28 cellular contexts compared by ENCODE assay signal in the genomic region with DNA sequence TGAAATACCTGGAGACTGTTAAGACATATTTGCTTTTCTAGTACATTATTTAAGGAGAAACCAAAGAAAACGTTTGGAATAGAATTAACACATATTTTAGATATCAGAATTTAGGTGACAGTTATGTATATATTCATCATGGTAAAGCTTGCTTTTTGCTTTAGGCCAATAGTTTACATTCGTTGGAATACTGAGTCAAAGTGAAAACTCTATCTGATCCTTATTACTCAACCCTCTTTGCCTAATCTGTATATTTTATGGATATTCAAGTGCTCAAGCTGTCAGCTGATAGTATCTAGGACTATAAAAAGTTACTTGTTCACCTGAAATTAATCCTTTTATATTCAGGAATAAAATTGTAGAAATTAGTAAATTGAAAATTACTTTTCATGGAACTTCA.
"Had no signal": no experiment of that assay in that cellular context is flagged by ENCODE, and none has a peak within 500 bp of the region (broad histone marks: within the 10 kb centered on the region; RNA-seq: fewer than 3 reads in every experiment).

No MANE protein-coding gene starts in this region.

- DNase-seq: colonic mucosa; cortex of kidney; dermis blood vessel endothelial cell; dorsolateral prefrontal cortex; effector CD4-positive, alpha-beta T cell; effector CD8-positive, alpha-beta T cell; effector memory CD4-positive, alpha-beta T cell; effector memory CD8-positive, alpha-beta T cell; erythroblast; esophagus squamous epithelium; foreskin fibroblast; foreskin keratinocyte; foreskin melanocyte; gastrocnemius medialis; glutamatergic neuron; head of caudate nucleus; heart left ventricle; heart right ventricle had no signal

- ATAC-seq: effector memory CD8-positive, alpha-beta T cell; esophagus mucosa; foreskin keratinocyte; gastrocnemius medialis; gastroesophageal sphincter; heart left ventricle; heart right ventricle had no signal

- H3K36me3 ChIP-seq: colonic mucosa had no signal

- H2AFZ ChIP-seq: hepatocyte had no signal

- H3K27me3 Mint-ChIP-seq: dendritic cell treated with granulocyte-macrophage colony-stimulating factor and Interleukin-4, amounts not matched to agents 40 ng/mL and 50 ng/mL, for 4 days; effector memory CD8-positive, alpha-beta T cell had no signal

- H3K9me3 ChIP-seq: colonic mucosa, esophagus muscularis mucosa, esophagus squamous epithelium, gastrocnemius medialis, gastroesophageal sphincter, heart left ventricle, heart right ventricle had no signal

- H3K4me1 ChIP-seq: colonic mucosa, esophagus muscularis mucosa, esophagus squamous epithelium, foreskin keratinocyte, gastrocnemius medialis, gastroesophageal sphincter, heart left ventricle, heart right ventricle had no signal

- H3K4me3 Mint-ChIP-seq: dendritic cell treated with granulocyte-macrophage colony-stimulating factor and Interleukin-4, amounts not matched to agents 40 ng/mL and 50 ng/mL, for 4 days; effector memory CD8-positive, alpha-beta T cell had no signal

- H3K4me2 ChIP-seq: hepatocyte had no signal

- H3K27ac ChIP-seq: colonic mucosa, coronary artery, dorsolateral prefrontal cortex, epithelial cell of prostate, esophagus muscularis mucosa, esophagus squamous epithelium, foreskin keratinocyte, gastrocnemius medialis, gastroesophageal sphincter, heart left ventricle, heart right ventricle, hepatocyte had no signal

- H3K27ac Mint-ChIP-seq: dendritic cell treated with granulocyte-macrophage colony-stimulating factor and Interleukin-4, amounts not matched to agents 40 ng/mL and 50 ng/mL, for 4 days; effector memory CD8-positive, alpha-beta T cell had no signal

- H3K4me3 ChIP-seq: colonic mucosa, coronary artery, dorsolateral prefrontal cortex, esophagus muscularis mucosa, esophagus squamous epithelium, gastrocnemius medialis, gastroesophageal sphincter, heart left ventricle, heart right ventricle, hepatocyte had no signal

- H3K27me3 ChIP-seq: colonic mucosa, dorsolateral prefrontal cortex, esophagus muscularis mucosa, esophagus squamous epithelium, foreskin keratinocyte, gastrocnemius medialis, gastroesophageal sphincter, heart left ventricle, heart right ventricle, hepatocyte had no signal

- H3K79me2 ChIP-seq: hepatocyte had no signal

- FAIRE-seq: endometrium, endothelial cell of umbilical vein, frontal cortex had no signal

- H3K9me3 Mint-ChIP-seq: dendritic cell treated with granulocyte-macrophage colony-stimulating factor and Interleukin-4, amounts not matched to agents 40 ng/mL and 50 ng/mL, for 4 days; effector memory CD8-positive, alpha-beta T cell had no signal
